In genomic region chr5:180792965-180793287, GRCh38 we compare ENCODE assay signal across 36 cellular contexts. TPM values are rescaled to one million over a fixed set of nuclear protein-coding genes. Genes with fewer than 3 reads are reported as not detected.
DNase-seq lines count a peak whose midpoint lies in the region; ATAC-seq and TF ChIP-seq lines count a peak whose summit lies in the region.
"Had no signal": no experiment of that assay in that cellular context is flagged by ENCODE, and none has a peak within 500 bp of the region (broad histone marks: within the 10 kb centered on the region; RNA-seq: fewer than 3 reads in every experiment).

No MANE protein-coding gene starts in this region.

- POLR2A ChIA-PET in WTC11 (lab: Charles Lee), result no interaction called here

- no peak overlapping the region for H3K18ac ChIP-seq in mesenchymal stem cell (ENCODE audit: low read depth in 1 of 2, low read length in 2 of 2)

- H3K4me1 Mint-ChIP-seq in WTC11, result peaks cover 45% of the 10 kb centered on the region
- H3K4me1 Mint-ChIP-seq in memory B cell, result peaks cover 41% of the 10 kb centered on the region
- H3K4me1 Mint-ChIP-seq in stimulated activated naive B cell treated with anti-CD40 and anti-IgM and Interleukin-4, amounts not matched to agents 10 μg/mL and 1 μg/mL and 100 μg/mL, for 72 hours, result peaks cover 38 to 89% of the 10 kb centered on the region in 2 donors

- H3K9me3 ChIP-seq in heart right ventricle (no peaks in the 10 kb centered on the region), mesenchymal stem cell (ENCODE audit: control insufficient read depth, low read length) (no peaks in the 10 kb centered on the region)
- H3K9me3 ChIP-seq: psoas muscle, SK-N-SH had no signal

- H3K4me3 ChIP-seq in heart right ventricle (no peak overlapping the region), mesenchymal stem cell (ENCODE audit: insufficient read depth in 1 of 2, low read depth in 1 of 2, low read length in 2 of 2) (no peak overlapping the region)
- H3K4me3 ChIP-seq: dorsolateral prefrontal cortex, PC-9, psoas muscle had no signal

- H2BK120ac ChIP-seq in mesenchymal stem cell (ENCODE audit: low read depth, low read length), result no peak overlapping the region

- H3K4me1 ChIP-seq in heart right ventricle, result peaks cover 8 to 87% (median 67%) of the 10 kb centered on the region in 9 donors
- H3K4me1 ChIP-seq in mesenchymal stem cell (ENCODE audit: control insufficient read depth, insufficient read depth, low read depth, low read length), result peaks cover 33% of the 10 kb centered on the region

- no peak overlapping the region for H2BK12ac ChIP-seq in mesenchymal stem cell (ENCODE audit: low read length in 2 of 2)

- TF ChIP-seq CTCF in heart right ventricle (IDR thresholded peaks at IDR 0.05) (no peak), WTC11 (IDR thresholded peaks at IDR 0.05) (no peak)

- H3K27ac Mint-ChIP-seq in WTC11 (peak overlapping the region; percentile 53; the same call in 1 of the 2 replicates), memory B cell (peak overlapping the region; percentile 74)
- peak overlapping the region; percentile 87 for H3K27ac Mint-ChIP-seq in stimulated activated naive B cell treated with anti-CD40 and anti-IgM and Interleukin-4, amounts not matched to agents 10 μg/mL and 1 μg/mL and 100 μg/mL, for 72 hours
- H3K27ac Mint-ChIP-seq: brain, type B pancreatic cell had no signal

- no peak overlapping the region for H3K4ac ChIP-seq in mesenchymal stem cell (ENCODE audit: low read depth in 1 of 2, low read length in 2 of 2)

- no peak overlapping the region for H3K14ac ChIP-seq in mesenchymal stem cell (ENCODE audit: low read length in 2 of 2)

- H3K27me3 Mint-ChIP-seq in WTC11 (ENCODE audit: low read depth) (no peaks in the 10 kb centered on the region), memory B cell (no peaks in the 10 kb centered on the region)
- H3K27me3 Mint-ChIP-seq in stimulated activated naive B cell treated with anti-CD40 and anti-IgM and Interleukin-4, amounts not matched to agents 10 μg/mL and 1 μg/mL and 100 μg/mL, for 72 hours, result no peaks in the 10 kb centered on the region
- H3K27me3 Mint-ChIP-seq: brain, type B pancreatic cell had no signal

- intact Hi-C loops in heart right ventricle (cut with DNase I) (loop anchor here in 3 of 10 donors (10.0 kb wide), 3 partner anchors 52 to 252 kb away; partner anchors contain the start of gene BTNL9 (in 1 of the 3)), left ventricle myocardium superior (cut with micrococcal nuclease) (no loop called here)

- no peak for DNase-seq in heart right ventricle
- no peak for DNase-seq in left ventricle myocardium superior
- DNase-seq in WTC11 (ENCODE audit: low spot score), result no peak
- no peak for DNase-seq in memory B cell (ENCODE audit: low spot score in 2 of 2)
- DNase-seq in stimulated activated naive B cell treated with anti-CD40 and anti-IgM and Interleukin-4, amounts not matched to agents 10 μg/mL and 1 μg/mL and 100 μg/mL, for 72 hours, result no peak
- DNase-seq in mesenchymal stem cell, result no peak
- DNase-seq: activated CD4-positive, CD25-positive, alpha-beta regulatory T cell treated with anti-CD3 and anti-CD28 coated beads, Interleukin-2, amount 50 U/mL, for 72 hours; activated CD8-positive, alpha-beta memory T cell treated with anti-CD3 and anti-CD28 coated beads for 24 hours; activated gamma-delta T cell; activated T-cell treated with anti-CD3 and anti-CD28 coated beads for 4 hours; amniotic stem cell; C1 segment of cervical spinal cord; Calu3; cerebellar nuclear complex; DMS79; dorsolateral prefrontal cortex; HCEC 1CT; Kasumi-1; left cardiac atrium; NCI-H1417 treated with DMSO at 0.1 percent for 48 hours; NCI-H2081; NCI-H2227 treated with DMSO at 0.1 percent for 48 hours; NCI-H526; NK-92 treated with Interleukin-12 subunit alpha and Interleukin-12 subunit beta, amount 100 ng/mL, for 24 hours; PC-9; psoas muscle; SK-N-SH; stimulated activated CD4-positive, alpha-beta T cell treated with anti-CD3 and anti-CD28 coated beads, Interleukin-4, amount 100 ng/mL, for 1 hour; substantia nigra; T-helper 2 cell had no signal

- no peak overlapping the region for H2AK5ac ChIP-seq in mesenchymal stem cell (ENCODE audit: low read length, severe bottlenecking)

- CTCF ChIA-PET in WTC11 (lab: Charles Lee), result interaction anchor here (0.6 to 1.6 kb wide), 2 partner anchors 8 to 67 kb away, joined by 4 to 5 read pairs; no protein-coding TSS in a partner anchor

- no peak overlapping the region for H2AFZ ChIP-seq in mesenchymal stem cell (ENCODE audit: low read depth, low read length)
- H2AFZ ChIP-seq: PC-9 had no signal

- H3K36me3 ChIP-seq in heart right ventricle, result peaks cover 0 to 96% (median 30%) of the 10 kb centered on the region in 9 donors
- peaks cover 61 to 78% of the 10 kb centered on the region in 2 experiments for H3K36me3 ChIP-seq in mesenchymal stem cell (ENCODE audit: control insufficient read depth in 1 of 2, insufficient read depth in 2 of 2, low read depth in 1 of 2, low read length in 2 of 2)

- 71 to 76% methylated on average over 7 of the region's 7 CpGs for WGBS in heart right ventricle, 2 donors
- WGBS in mesenchymal stem cell, result 92% methylated on average over 6 of the region's 7 CpGs

- H4K91ac ChIP-seq in mesenchymal stem cell (ENCODE audit: low read length), result no peak overlapping the region

- H3K36me3 Mint-ChIP-seq in WTC11 (peaks cover 35% of the 10 kb centered on the region), memory B cell (peaks cover 12% of the 10 kb centered on the region)
- peaks cover 65 to 82% of the 10 kb centered on the region in 2 donors for H3K36me3 Mint-ChIP-seq in stimulated activated naive B cell treated with anti-CD40 and anti-IgM and Interleukin-4, amounts not matched to agents 10 μg/mL and 1 μg/mL and 100 μg/mL, for 72 hours

- no peak overlapping the region for H2BK15ac ChIP-seq in mesenchymal stem cell (ENCODE audit: low read depth, poor library complexity, severe bottlenecking)

- H4K8ac ChIP-seq in mesenchymal stem cell (ENCODE audit: low read length), result no peak overlapping the region

- H3K27me3 ChIP-seq in heart right ventricle, result no peaks in the 10 kb centered on the region
- H3K27me3 ChIP-seq in mesenchymal stem cell (ENCODE audit: control insufficient read depth in 1 of 2, insufficient read depth in 1 of 2, low read length in 2 of 2), result no peaks in the 10 kb centered on the region
- H3K27me3 ChIP-seq: dorsolateral prefrontal cortex had no signal

- H3K79me1 ChIP-seq in mesenchymal stem cell (replicated peaks; ENCODE audit: low read length, poor library complexity, severe bottlenecking), result peaks cover 6% of the 10 kb centered on the region

- no peak overlapping the region for H3K4me2 ChIP-seq in mesenchymal stem cell (ENCODE audit: low read length, poor library complexity, severe bottlenecking)
- H3K4me2 ChIP-seq: PC-9, SK-N-SH had no signal

- H2BK5ac ChIP-seq in mesenchymal stem cell (ENCODE audit: low read depth, low read length, poor library complexity, severe bottlenecking), result no peak overlapping the region

- H3K9me3 Mint-ChIP-seq in WTC11 (no peaks in the 10 kb centered on the region), memory B cell (no peaks in the 10 kb centered on the region)
- no peaks in the 10 kb centered on the region for H3K9me3 Mint-ChIP-seq in stimulated activated naive B cell treated with anti-CD40 and anti-IgM and Interleukin-4, amounts not matched to agents 10 μg/mL and 1 μg/mL and 100 μg/mL, for 72 hours
- H3K9me3 Mint-ChIP-seq: brain, type B pancreatic cell had no signal

- H3K4me3 Mint-ChIP-seq in WTC11 (no peak overlapping the region), memory B cell (no peak overlapping the region)
- H3K4me3 Mint-ChIP-seq in stimulated activated naive B cell treated with anti-CD40 and anti-IgM and Interleukin-4, amounts not matched to agents 10 μg/mL and 1 μg/mL and 100 μg/mL, for 72 hours, result peak overlapping the region in 1 of 2 donors; percentile 41
- H3K4me3 Mint-ChIP-seq: brain, type B pancreatic cell had no signal

- ATAC-seq in heart right ventricle (peak in 5 of 8 donors; percentile 9 to 37 (median 14)), left ventricle myocardium superior (no peak), WTC11 (no peak), memory B cell (ENCODE audit: low read depth) (no peak), GM18861 (IDR thresholded peaks at IDR 0.05; ENCODE audit: unreplicated experiment) (no peak)
- peak in 1 of 2 donors; percentile 15 for ATAC-seq in stimulated activated naive B cell treated with anti-CD40 and anti-IgM and Interleukin-4, amounts not matched to agents 10 μg/mL and 1 μg/mL and 100 μg/mL, for 72 hours (replicated peaks)
- ATAC-seq: sciatic nerve had no signal

- no peak overlapping the region for H3K9ac ChIP-seq in mesenchymal stem cell (ENCODE audit: low read length)
- H3K9ac ChIP-seq: SK-N-SH had no signal

- no peak overlapping the region for H3K23ac ChIP-seq in mesenchymal stem cell (ENCODE audit: low read length in 2 of 2)

- H3K27ac ChIP-seq in heart right ventricle, result peak overlapping the region in 1 of 10 donors; percentile 10
- no peak overlapping the region for H3K27ac ChIP-seq in mesenchymal stem cell (ENCODE audit: low read length, poor library complexity, severe bottlenecking)
- H3K27ac ChIP-seq: dorsolateral prefrontal cortex, PC-9, psoas muscle had no signal

TF ChIP-seq in WTC11, 78 proteins besides CTCF, POLR2A, EP300 and RAD21:
- TF ChIP-seq NR3C1 (CRISPR knock-in tag; conservative IDR thresholded peaks at IDR 0.05; ENCODE audit: low read depth), result no peak
- no peak for TF ChIP-seq SMAD3 (CRISPR knock-in tag; IDR thresholded peaks at IDR 0.05; ENCODE audit: borderline replicate concordance)
- TF ChIP-seq ZNF232 (CRISPR knock-in tag; IDR thresholded peaks at IDR 0.05), result no peak
- no peak for TF ChIP-seq NR1H2 (CRISPR knock-in tag; IDR thresholded peaks at IDR 0.05)
- TF ChIP-seq SP1 (CRISPR knock-in tag; conservative IDR thresholded peaks at IDR 0.05), result no peak

RNA-seq across cellular contexts. Expression of gene MGAT1, which starts 9.7 kb away (rescaled TPM):
- 100 to 1,000 TPM in 2 of 10 donors, 10 to 100 TPM in 8; 50.1 to 118 (median 59.7) TPM for total RNA-seq in heart right ventricle
- 100 to 1,000 TPM in 1 of 2 donors, 10 to 100 TPM in 1; 71.7 to 127 TPM for polyA plus RNA-seq in heart right ventricle
- 67.0 TPM for total RNA-seq in left ventricle myocardium superior
- total RNA-seq in WTC11 (2021), result 78.4 to 93.6 TPM (median 86.3 TPM) in 3 replicates
- polyA plus RNA-seq in mesenchymal stem cell (2013, experiment 1 of 2), result 103 TPM
- polyA plus RNA-seq in mesenchymal stem cell (2013, experiment 2 of 2), result 105 TPM

RNA-seq across cellular contexts. Expression of gene OR2Y1, which starts 53.1 kb away (rescaled TPM):
- total RNA-seq in heart right ventricle (not detected), left ventricle myocardium superior (not detected), WTC11 (2021) (not detected in 3 replicates)
- polyA plus RNA-seq in heart right ventricle, result not detected
- not detected for polyA plus RNA-seq in mesenchymal stem cell (2013, experiment 1 of 2)
- polyA plus RNA-seq in mesenchymal stem cell (2013, experiment 2 of 2), result not detected
- total RNA-seq: Calu3, dorsolateral prefrontal cortex, frontal cortex, left cardiac atrium, PC-9, psoas muscle, sciatic nerve had no signal
- polyA plus RNA-seq: AG04450, psoas muscle, SK-N-SH had no signal

Comparison
In these comparisons a context has a peak if more than half of its experiments do, and no peak if none do; other contexts are left out.
1. ATAC-seq: peak in heart right ventricle (5 of 8); none in left ventricle myocardium superior (single experiment), WTC11 (single experiment), memory B cell (single experiment) and GM18861 (single experiment).
2. Peak in every context shown above with its lines, with median percentiles within 50 percentile points of each other: H3K27ac Mint-ChIP-seq.